Comparison of ENCODE assay signal across 18 cellular contexts in genomic region chr17:40366861-40367518, GRCh38. TPM values are rescaled to one million over a fixed set of nuclear protein-coding genes. Genes with fewer than 3 reads are reported as not detected.
DNase-seq lines count a peak whose midpoint lies in the region; FAIRE-seq and TF ChIP-seq lines count a peak whose summit lies in the region.
"Had no signal": no experiment of that assay in that cellular context is flagged by ENCODE, and none has a peak within 500 bp of the region (broad histone marks: within the 10 kb centered on the region; RNA-seq: fewer than 3 reads in every experiment).

No MANE protein-coding gene starts in this region.

- H2BK5ac ChIP-seq in H1 (ENCODE audit: low read depth, low read length) (0 out of 2 replicates have a peak overlapping the region, but pooled peaks have one; percentile 24), neuronal stem cell (ENCODE audit: low read length) (no peak overlapping the region)

- peaks cover 20 to 57% (median 42%) of the 10 kb centered on the region in 10 experiments for H3K4me1 ChIP-seq in BLaER1 treated with 17β-estradiol and CSF1 and Interleukin-3, amounts not matched to agents 10 nM and 100 nM
- H3K4me1 ChIP-seq in H1 (replicated peaks in 1 of 4; ENCODE audit: control insufficient read depth in 3 of 4, insufficient read depth in 4 of 4, low read length in 3 of 4) (peaks cover 4 to 24% (median 17%) of the 10 kb centered on the region in 4 experiments), neuronal stem cell (ENCODE audit: control insufficient read depth in 2 of 2, insufficient read depth in 1 of 2, low read depth in 1 of 2, low read length in 2 of 2) (peaks cover 0 to 9% of the 10 kb centered on the region in 2 donors), GM23248 (ENCODE audit: insufficient read depth) (no peaks in the 10 kb centered on the region; the same call in 1 of the 2 replicates)
- H3K4me1 ChIP-seq: SJCRH30 had no signal

- in situ Hi-C loops in GM23248 (cut with MboI): loop anchor here (10.0 to 25.0 kb wide), 2 partner anchors 168 to 420 kb away; partner anchors contain the start of genes KRT27 and KRT28

- peaks cover 12 to 24% (median 21%) of the 10 kb centered on the region in 11 experiments; a peak in 21 of 22 replicates for H3K27me3 ChIP-seq in BLaER1 treated with 17β-estradiol and CSF1 and Interleukin-3, amounts not matched to agents 10 nM and 100 nM
- H3K27me3 ChIP-seq in H1 (replicated peaks in 1 of 4; ENCODE audit: control insufficient read depth in 3 of 4, extremely low read depth in 1 of 4, insufficient read depth in 3 of 4, low read length in 3 of 4): peaks cover 8 to 25% (median 21%) of the 10 kb centered on the region in 4 experiments
- H3K27me3 ChIP-seq in neuronal stem cell (ENCODE audit: control insufficient read depth in 3 of 3, insufficient read depth in 3 of 3, low read depth in 1 of 3, low read length in 3 of 3): peaks cover 4 to 24% (median 8%) of the 10 kb centered on the region in 3 experiments
- H3K27me3 ChIP-seq in GM23248 (replicated peaks; ENCODE audit: insufficient read depth): no peaks in the 10 kb centered on the region

- H3K23me2 ChIP-seq in H1 (ENCODE audit: low read depth, low read length): peaks cover 18% of the 10 kb centered on the region; the same call in 1 of the 2 replicates

- no peak overlapping the region for H3K23ac ChIP-seq in H1 (ENCODE audit: insufficient read length)
- peak overlapping the region; percentile 43 for H3K23ac ChIP-seq in neuronal stem cell (ENCODE audit: low read depth, low read length, poor library complexity)

- H4K8ac ChIP-seq in H1 (ENCODE audit: extremely low read depth, insufficient read depth, low read length): no peak overlapping the region
- H4K8ac ChIP-seq in neuronal stem cell (ENCODE audit: low read depth, low read length): peak overlapping the region; percentile 19

- peak in 1 of 2 experiments; percentile 69; a peak in 1 of 3 replicates for TF ChIP-seq EP300 in H1 (IDR thresholded peaks at IDR 0.05; ENCODE audit: borderline replicate concordance in 1 of 2, low read depth in 2 of 2, low read length in 2 of 2)

- no peak overlapping the region for H3K4me3 ChIP-seq in BLaER1 treated with 17β-estradiol and CSF1 and Interleukin-3, amounts not matched to agents 10 nM and 100 nM
- H3K4me3 ChIP-seq in H1 (ENCODE audit: extremely low read depth in 1 of 4, insufficient read depth in 2 of 4, low read depth in 3 of 4, low read length in 4 of 4) (no peak overlapping the region), neuronal stem cell (ENCODE audit: low read length in 2 of 2) (no peak overlapping the region), GM23248 (no peak overlapping the region)
- H3K4me3 ChIP-seq: SJCRH30 had no signal

- H3K9ac ChIP-seq in BLaER1 treated with 17β-estradiol and CSF1 and Interleukin-3, amounts not matched to agents 10 nM and 100 nM: peak overlapping the region in 2 of 11 experiments; percentile 17 to 45; a peak in 1 of 22 replicates
- H3K9ac ChIP-seq in H1 (replicated peaks in 1 of 4; ENCODE audit: extremely low read depth in 1 of 4, low read depth in 3 of 4, low read length in 3 of 4) (no peak overlapping the region), neuronal stem cell (ENCODE audit: low read depth, low read length, poor library complexity) (no peak overlapping the region), GM23248 (no peak overlapping the region)

- POLR2A ChIA-PET in H1 (lab: Charles Lee; ENCODE audit: partially characterized antibody): interaction anchor here (0.9 to 2.1 kb wide), 3 partner anchors 9 to 56 kb away, joined by 3 to 6 read pairs (median 5); no protein-coding TSS in a partner anchor
- POLR2A ChIA-PET in GM10248 (lab: Yijun Ruan, JAX): interaction anchor here (0.6 kb wide), 1 partner anchor 218 kb away, joined by 12 read pairs; no protein-coding TSS in a partner anchor

- TF ChIP-seq POLR2A in H1 (IDR thresholded peaks at IDR 0.05; ENCODE audit: control extremely low read depth in 1 of 2, low read depth in 2 of 2, low read length in 2 of 2): no peak

- H2BK15ac ChIP-seq in H1 (ENCODE audit: low read length): peak overlapping the region; percentile 61; the same call in 1 of the 2 replicates
- H2BK15ac ChIP-seq in neuronal stem cell (ENCODE audit: low read length): no peak overlapping the region

- FAIRE-seq in H1 (lab: Jason Lieb, UNC): no peak
- FAIRE-seq: H54 had no signal

- H4K91ac ChIP-seq in H1 (replicated peaks; ENCODE audit: insufficient read length, low read length): no peak overlapping the region
- H4K91ac ChIP-seq in neuronal stem cell (ENCODE audit: low read depth, low read length, poor library complexity): no peak overlapping the region

- H3K14ac ChIP-seq in H1 (ENCODE audit: insufficient read length) (no peak overlapping the region), neuronal stem cell (ENCODE audit: low read length) (peak overlapping the region; percentile 38)

- DNase-seq in activated CD4-positive, CD25-positive, alpha-beta regulatory T cell treated with anti-CD3 and anti-CD28 coated beads, Interleukin-2, amount 50 U/mL, for 72 hours: peak; percentile 20
- no peak for DNase-seq in activated CD4-positive, CD25-positive, alpha-beta regulatory T cell (lab: John Stamatoyannopoulos, UW)
- DNase-seq in H1 (ENCODE audit: low read depth in 1 of 2, low spot score in 2 of 2): no peak
- no peak for DNase-seq in neuronal stem cell (ENCODE audit: low spot score)
- no peak for DNase-seq in GM10248 (ENCODE audit: extremely low spot score)
- no peak for DNase-seq in Kasumi-1 (lab: John Stamatoyannopoulos, UW)
- no peak for DNase-seq in GM23248
- DNase-seq: IMR-90, NCI-H1105 treated with DMSO at 0.1 percent for 48 hours, NCI-H187, NCI-H345, NCI-H526 treated with DMSO at 0.1 percent for 48 hours, PC-3, SJCRH30 had no signal

- no peak overlapping the region for H4K5ac ChIP-seq in H1 (ENCODE audit: insufficient read length, low read depth, low read length)

- H3K79me1 ChIP-seq in H1 (ENCODE audit: low read depth, low read length) (no peaks in the 10 kb centered on the region), neuronal stem cell (ENCODE audit: low read depth, low read length) (peaks cover 1% of the 10 kb centered on the region)

- H3K4me2 ChIP-seq in BLaER1 treated with 17β-estradiol and CSF1 and Interleukin-3, amounts not matched to agents 10 nM and 100 nM: peak overlapping the region in 10 of 11 experiments; percentile 4 to 59 (median 32); a peak in 12 of 22 replicates
- H3K4me2 ChIP-seq in H1 (ENCODE audit: insufficient read depth in 1 of 2, low read depth in 2 of 2, low read length in 2 of 2) (no peak overlapping the region), neuronal stem cell (ENCODE audit: insufficient read depth, low read length, poor library complexity, severe bottlenecking) (no peak overlapping the region), GM23248 (ENCODE audit: unreplicated experiment) (no peak overlapping the region)

- H2AFZ ChIP-seq in H1 (ENCODE audit: low read length) (no peak overlapping the region), neuronal stem cell (ENCODE audit: low read length) (no peak overlapping the region), GM23248 (no peak overlapping the region)

- CTCF ChIA-PET in H1 (lab: Charles Lee; ENCODE audit: partially characterized antibody): interaction anchor here (1.2 to 30.8 kb wide), 6 partner anchors 8 to 73 kb away, joined by 3 to 1198 read pairs (median 7); partner anchors contain the start of gene RARA
- CTCF ChIA-PET in GM10248 (lab: Yijun Ruan, JAX): interaction anchor here (1.1 to 20.0 kb wide), 5 partner anchors 10 to 167 kb away, joined by 3 to 604 read pairs (median 3); partner anchors contain the start of gene RARA

- H3K9me3 ChIP-seq in BLaER1 treated with 17β-estradiol and CSF1 and Interleukin-3, amounts not matched to agents 10 nM and 100 nM (replicated peaks in 1 of 11): peaks cover 0 to 9% (median under 1%) of the 10 kb centered on the region in 11 experiments; a peak in 4 of 22 replicates
- H3K9me3 ChIP-seq in H1 (ENCODE audit: insufficient read depth in 2 of 2, low read depth in 1 of 2, low read length in 1 of 2) (no peaks in the 10 kb centered on the region), neuronal stem cell (replicated peaks in 1 of 2; ENCODE audit: control insufficient read depth in 2 of 2, insufficient read depth in 1 of 2, low read depth in 1 of 2, low read length in 2 of 2) (peaks cover 2 to 3% of the 10 kb centered on the region in 2 donors), GM23248 (ENCODE audit: low read depth) (no peaks in the 10 kb centered on the region)
- H3K9me3 ChIP-seq: SJCRH30 had no signal

- TF ChIP-seq RAD21 in H1 (IDR thresholded peaks at IDR 0.05 in 1 of 2, conservative IDR thresholded peaks at IDR 0.05 in 1 of 2; ENCODE audit: low read depth in 2 of 2, low read length in 2 of 2): no peak

- peak in 1 of 3 experiments; percentile 2; a peak in 1 of 4 replicates for TF ChIP-seq CTCF in H1 (IDR thresholded peaks at IDR 0.05; ENCODE audit: control extremely low read depth in 1 of 3, insufficient read depth in 1 of 3, low read depth in 1 of 3, low read length in 3 of 3)
- no peak for TF ChIP-seq CTCF in GM10248 (IDR thresholded peaks at IDR 0.05; ENCODE audit: control extremely low read depth, extremely low read depth, low read depth, missing control alignments)

- no peak overlapping the region for H2BK120ac ChIP-seq in H1 (replicated peaks; ENCODE audit: low read depth, low read length)
- H2BK120ac ChIP-seq in neuronal stem cell (ENCODE audit: low read depth, low read length): no peak overlapping the region

- H3K36me3 ChIP-seq in BLaER1 treated with 17β-estradiol and CSF1 and Interleukin-3, amounts not matched to agents 10 nM and 100 nM: no peaks in the 10 kb centered on the region
- H3K36me3 ChIP-seq in H1 (ENCODE audit: control insufficient read depth in 2 of 4, insufficient read depth in 4 of 4, low read length in 3 of 4) (no peaks in the 10 kb centered on the region), neuronal stem cell (replicated peaks in 1 of 2; ENCODE audit: control insufficient read depth in 2 of 2, insufficient read depth in 2 of 2, low read length in 2 of 2) (no peaks in the 10 kb centered on the region), GM23248 (ENCODE audit: low read depth) (no peaks in the 10 kb centered on the region)
- H3K36me3 ChIP-seq: SJCRH30 had no signal

- no peaks in the 10 kb centered on the region for H3K9me2 ChIP-seq in GM23248 (ENCODE audit: insufficient read depth)

- H2AK5ac ChIP-seq in H1 (ENCODE audit: low read depth, low read length): no peak overlapping the region
- H2AK5ac ChIP-seq in neuronal stem cell (ENCODE audit: low read depth, low read length): peak overlapping the region; percentile 56

- no peak overlapping the region for H2BK20ac ChIP-seq in H1 (ENCODE audit: low read length)

- no peaks in the 10 kb centered on the region for H3F3A ChIP-seq in GM23248 (ENCODE audit: insufficient read depth)

- H3K27ac ChIP-seq in BLaER1 treated with 17β-estradiol and CSF1 and Interleukin-3, amounts not matched to agents 10 nM and 100 nM: peak overlapping the region in 2 of 11 experiments; percentile 32 to 39; a peak in 3 of 22 replicates
- H3K27ac ChIP-seq in H1 (ENCODE audit: low read depth, low read length): no peak overlapping the region
- no peak overlapping the region for H3K27ac ChIP-seq in neuronal stem cell (replicated peaks; ENCODE audit: low read length)
- no peak overlapping the region for H3K27ac ChIP-seq in GM23248
- H3K27ac ChIP-seq: 22Rv1, RWPE1, SJCRH30 had no signal

- no peak overlapping the region for H3K56ac ChIP-seq in H1 (replicated peaks; ENCODE audit: insufficient read length, low read depth, low read length)

- no peak overlapping the region for H3K18ac ChIP-seq in H1 (ENCODE audit: extremely low read depth, low read length)
- peak overlapping the region; percentile 48 for H3K18ac ChIP-seq in neuronal stem cell (ENCODE audit: low read length)

- H3K4ac ChIP-seq in H1 (replicated peaks; ENCODE audit: insufficient read length, low read depth, low read length) (no peak overlapping the region), neuronal stem cell (ENCODE audit: low read length) (no peak overlapping the region)

- WGBS in H1 (ENCODE audit: extremely low coverage in 1 of 2, insufficient coverage in 1 of 2, insufficient read length in 1 of 2, insufficient replicate concordance in 2 of 2, low coverage in 1 of 2, low lambda C conversion rate in 2 of 2, missing lambda C conversion rate in 1 of 2), 2 experiments: 84% methylated on average over 15 of the region's 17 CpGs; no CpG with 5 or more reads in 1 of the 2 experiments
- no CpG with 5 or more reads among the region's 17 CpGs for WGBS in neuronal stem cell (ENCODE audit: extremely low coverage in 2 of 2, insufficient read length in 2 of 2, insufficient replicate concordance in 1 of 2), 2 donors
- WGBS in GM23248 (ENCODE audit: low coverage in 1 of 2, low lambda C conversion rate in 2 of 2, missing lambda C conversion rate in 2 of 2), 2 experiments: 81 to 90% methylated on average over 12 to 17 of the region's 17 CpGs

- no peaks in the 10 kb centered on the region for H3K79me2 ChIP-seq in H1 (ENCODE audit: control insufficient read depth in 1 of 2, insufficient read depth in 2 of 2, low read length in 2 of 2)
- H3K79me2 ChIP-seq in GM23248 (ENCODE audit: insufficient read depth): no peaks in the 10 kb centered on the region

- 0 out of 2 replicates have a peak overlapping the region, but pooled peaks have one; percentile 39 for H2BK12ac ChIP-seq in H1 (ENCODE audit: low read depth, low read length)
- no peak overlapping the region for H2BK12ac ChIP-seq in neuronal stem cell (ENCODE audit: low read length)

- peaks cover 0 to 6% (median 0%) of the 10 kb centered on the region in 11 experiments; a peak in 2 of 22 replicates for H4K20me1 ChIP-seq in BLaER1 treated with 17β-estradiol and CSF1 and Interleukin-3, amounts not matched to agents 10 nM and 100 nM
- peaks cover 0 to under 1% of the 10 kb centered on the region in 2 experiments for H4K20me1 ChIP-seq in H1 (replicated peaks in 1 of 2; ENCODE audit: control insufficient read depth in 1 of 2, insufficient read depth in 2 of 2, low read length in 2 of 2)
- H4K20me1 ChIP-seq in GM23248 (ENCODE audit: insufficient read depth): no peaks in the 10 kb centered on the region

RNA-seq across cellular contexts. Expression of gene GJD3, which starts 2.5 kb away (rescaled TPM):
- 1.4 and 1.9 TPM in 2 replicates for total RNA-seq in H1 (2021; fragmentation: NEBNext Ultra II Directional; extraction: Animal tissue kit (Norgen Biotek cat#: 25700))
- polyA plus RNA-seq in H1 (2011; rRNA removed) (0.53 and 0.58 TPM in 2 replicates), GM23248 (2016; fragmentation: Nextera tagmentation; extraction: Ambion mirVana) (1.3 and 2.0 TPM in 2 replicates)
- polyA plus RNA-seq in H1 (2011; cell fraction: cytosol; rRNA removed): 0.66 TPM
- polyA plus RNA-seq in H1 (2011; cell fraction: nucleus; rRNA removed): 0.90 TPM
- 0.25 TPM in 1 of 4 replicates, not detected in the others for polyA plus RNA-seq in H1 (2012, experiment 1 of 2)
- not detected for polyA plus RNA-seq in H1 (2012, experiment 2 of 2)
- 0.43 TPM for polyA plus RNA-seq in H1 (2013, experiment 1 of 2)
- polyA plus RNA-seq in H1 (2013, experiment 2 of 2): 0.29 TPM
- polyA minus RNA-seq in H1 (2011; rRNA and poly(A)+ RNA removed): not detected in 2 replicates
- polyA minus RNA-seq in H1 (2011; cell fraction: cytosol; rRNA and poly(A)+ RNA removed): 3.2 TPM
- 1.3 TPM for polyA minus RNA-seq in H1 (2011; cell fraction: nucleus; rRNA and poly(A)+ RNA removed)
- polyA plus RNA-seq in neuronal stem cell (2013, experiment 1 of 2): 0.08 TPM
- polyA plus RNA-seq in neuronal stem cell (2013, experiment 2 of 2): 0.07 TPM
- 1.2 TPM in 1 of 2 replicates, not detected in the other for total RNA-seq in GM23248 (2014; rRNA removed; shearing (Covaris generic))
- total RNA-seq: IMR-90, PC-3, SJCRH30 had no signal

RNA-seq across cellular contexts. Expression of gene TOP2A, which starts 50.7 kb away (rescaled TPM):
- 276 and 291 TPM in 2 replicates for total RNA-seq in H1 (2021; fragmentation: NEBNext Ultra II Directional; extraction: Animal tissue kit (Norgen Biotek cat#: 25700))
- 40.6 and 83.1 TPM in 2 replicates for polyA plus RNA-seq in H1 (2011; rRNA removed)
- 99.6 TPM for polyA plus RNA-seq in H1 (2011; cell fraction: cytosol; rRNA removed)
- 30.5 TPM for polyA plus RNA-seq in H1 (2011; cell fraction: nucleus; rRNA removed)
- 83.9 to 176 TPM (median 103 TPM) in 4 replicates for polyA plus RNA-seq in H1 (2012, experiment 1 of 2)
- 14.8 TPM for polyA plus RNA-seq in H1 (2012, experiment 2 of 2)
- 148 TPM for polyA plus RNA-seq in H1 (2013, experiment 1 of 2)
- polyA plus RNA-seq in H1 (2013, experiment 2 of 2): 143 TPM
- 77.8 and 118 TPM in 2 replicates for polyA minus RNA-seq in H1 (2011; rRNA and poly(A)+ RNA removed)
- polyA minus RNA-seq in H1 (2011; cell fraction: cytosol; rRNA and poly(A)+ RNA removed): 70.7 TPM
- 82.3 TPM for polyA minus RNA-seq in H1 (2011; cell fraction: nucleus; rRNA and poly(A)+ RNA removed)
- 269 TPM for polyA plus RNA-seq in neuronal stem cell (2013, experiment 1 of 2)
- polyA plus RNA-seq in neuronal stem cell (2013, experiment 2 of 2): 272 TPM
- total RNA-seq in GM23248 (2014; rRNA removed; shearing (Covaris generic)): 71.4 and 75.8 TPM in 2 replicates
- polyA plus RNA-seq in GM23248 (2016; fragmentation: Nextera tagmentation; extraction: Ambion mirVana): 39.6 and 47.0 TPM in 2 replicates

RNA-seq across cellular contexts. Expression of gene RARA, which starts 58.0 kb away (rescaled TPM):
- total RNA-seq in H1 (2021; fragmentation: NEBNext Ultra II Directional; extraction: Animal tissue kit (Norgen Biotek cat#: 25700)): 13.4 and 16.5 TPM in 2 replicates
- polyA plus RNA-seq in H1 (2011; rRNA removed) (4.4 and 7.8 TPM in 2 replicates), GM23248 (2016; fragmentation: Nextera tagmentation; extraction: Ambion mirVana) (23.7 and 24.5 TPM in 2 replicates)
- polyA plus RNA-seq in H1 (2011; cell fraction: cytosol; rRNA removed): 2.5 TPM
- 6.9 TPM for polyA plus RNA-seq in H1 (2011; cell fraction: nucleus; rRNA removed)
- polyA plus RNA-seq in H1 (2012, experiment 1 of 2): 12.6 to 17.5 TPM (median 16.0 TPM) in 4 replicates
- 13.9 TPM for polyA plus RNA-seq in H1 (2012, experiment 2 of 2)
- 11.2 TPM for polyA plus RNA-seq in H1 (2013, experiment 1 of 2)
- polyA plus RNA-seq in H1 (2013, experiment 2 of 2): 11.1 TPM
- polyA minus RNA-seq in H1 (2011; rRNA and poly(A)+ RNA removed): 2.9 and 6.4 TPM in 2 replicates
- polyA minus RNA-seq in H1 (2011; cell fraction: cytosol; rRNA and poly(A)+ RNA removed): 8.4 TPM
- 6.2 TPM for polyA minus RNA-seq in H1 (2011; cell fraction: nucleus; rRNA and poly(A)+ RNA removed)
- polyA plus RNA-seq in neuronal stem cell (2013, experiment 1 of 2): 14.9 TPM
- 15.3 TPM for polyA plus RNA-seq in neuronal stem cell (2013, experiment 2 of 2)
- total RNA-seq in GM23248 (2014; rRNA removed; shearing (Covaris generic)): 32.2 and 38.9 TPM in 2 replicates

Comparison
In these comparisons a context has a peak if more than half of its experiments do, and no peak if none do; other contexts are left out.
1. H3K4me2 ChIP-seq: peak in BLaER1 treated with 17β-estradiol and CSF1 and Interleukin-3, amounts not matched to agents 10 nM and 100 nM (10 of 11); none in H1 (0 of 2), neuronal stem cell (single experiment) and GM23248 (single experiment).